In genomic region chr19:16018801-16019551, GRCh38 we compare ENCODE assay signal across 17 cellular contexts.
"Had no signal": no experiment of that assay in that cellular context is flagged by ENCODE, and none has a peak within 500 bp of the region (broad histone marks: within the 10 kb centered on the region; RNA-seq: fewer than 3 reads in every experiment).

No MANE protein-coding gene starts in this region.

- H3K36me3 ChIP-seq: esophagus muscularis mucosa, pancreas, sigmoid colon had no signal

- H3K4me1 Mint-ChIP-seq: activated B cell treated with CpG ODN at 0.5 μM for 24 hours; activated CD4-positive, alpha-beta T cell treated with anti-CD3 and anti-CD28 coated beads, Interleukin-2, amount 10 ng/mL, durations not matched to agents 24 days and 14 days; brain; stimulated activated effector memory CD8-positive, alpha-beta T cell treated with anti-CD3 and anti-CD28 coated beads, Interleukin-12 subunit alpha, Interleukin-12 subunit beta, amount 100 ng/mL, for 72 hours had no signal

- H3K9me3 ChIP-seq: esophagus muscularis mucosa, pancreas, sigmoid colon had no signal

- H3K27me3 ChIP-seq: pancreas, sigmoid colon had no signal

- H3K9me3 Mint-ChIP-seq: activated B cell treated with CpG ODN at 0.5 μM for 24 hours; activated CD4-positive, alpha-beta T cell treated with anti-CD3 and anti-CD28 coated beads, Interleukin-2, amount 10 ng/mL, durations not matched to agents 24 days and 14 days; activated CD8-positive, alpha-beta T cell treated with anti-CD3 and anti-CD28 coated beads for 36 hours; activated T-cell treated with anti-CD3 and anti-CD28 coated beads, Interleukin-2, amount 50 U/mL, for 4 hours; naive thymus-derived CD8-positive, alpha-beta T cell; stimulated activated effector memory CD8-positive, alpha-beta T cell treated with anti-CD3 and anti-CD28 coated beads, Interleukin-12 subunit alpha, Interleukin-12 subunit beta, amount 100 ng/mL, for 72 hours had no signal

- ATAC-seq: activated CD8-positive, alpha-beta T cell treated with anti-CD3 and anti-CD28 coated beads for 36 hours; activated T-cell treated with anti-CD3 and anti-CD28 coated beads, Interleukin-2, amount 50 U/mL, for 4 hours; naive thymus-derived CD8-positive, alpha-beta T cell; pancreas; stimulated activated effector memory CD8-positive, alpha-beta T cell treated with anti-CD3 and anti-CD28 coated beads, Interleukin-12 subunit alpha, Interleukin-12 subunit beta, amount 100 ng/mL, for 72 hours had no signal

- FAIRE-seq: pancreas had no signal

- H3K27ac ChIP-seq: esophagus muscularis mucosa, pancreas, sigmoid colon had no signal

- H3K4me3 ChIP-seq: esophagus muscularis mucosa, pancreas, sigmoid colon had no signal

- H3K4me3 Mint-ChIP-seq: activated B cell treated with CpG ODN at 0.5 μM for 24 hours; activated CD4-positive, alpha-beta T cell treated with anti-CD3 and anti-CD28 coated beads, Interleukin-2, amount 10 ng/mL, durations not matched to agents 24 days and 14 days; activated CD8-positive, alpha-beta T cell treated with anti-CD3 and anti-CD28 coated beads for 36 hours; activated T-cell treated with anti-CD3 and anti-CD28 coated beads, Interleukin-2, amount 50 U/mL, for 4 hours; brain; naive thymus-derived CD8-positive, alpha-beta T cell; stimulated activated effector memory CD8-positive, alpha-beta T cell treated with anti-CD3 and anti-CD28 coated beads, Interleukin-12 subunit alpha, Interleukin-12 subunit beta, amount 100 ng/mL, for 72 hours had no signal

- H3K27ac Mint-ChIP-seq: activated B cell treated with CpG ODN at 0.5 μM for 24 hours; activated CD4-positive, alpha-beta T cell treated with anti-CD3 and anti-CD28 coated beads, Interleukin-2, amount 10 ng/mL, durations not matched to agents 24 days and 14 days; activated CD8-positive, alpha-beta T cell treated with anti-CD3 and anti-CD28 coated beads for 36 hours; brain; stimulated activated effector memory CD8-positive, alpha-beta T cell treated with anti-CD3 and anti-CD28 coated beads, Interleukin-12 subunit alpha, Interleukin-12 subunit beta, amount 100 ng/mL, for 72 hours had no signal

- H3K4me1 ChIP-seq: esophagus muscularis mucosa, pancreas, sigmoid colon had no signal

- H3K27me3 Mint-ChIP-seq: activated B cell treated with CpG ODN at 0.5 μM for 24 hours; activated CD4-positive, alpha-beta T cell treated with anti-CD3 and anti-CD28 coated beads, Interleukin-2, amount 10 ng/mL, durations not matched to agents 24 days and 14 days; activated CD8-positive, alpha-beta T cell treated with anti-CD3 and anti-CD28 coated beads for 36 hours; brain; naive thymus-derived CD8-positive, alpha-beta T cell had no signal

- DNase-seq: activated B cell treated with CpG ODN at 0.5 μM for 24 hours; activated CD4-positive, alpha-beta T cell treated with anti-CD3 and anti-CD28 coated beads, Interleukin-2, amount 10 ng/mL, durations not matched to agents 24 days and 14 days; activated CD8-positive, alpha-beta T cell treated with anti-CD3 and anti-CD28 coated beads for 36 hours; activated T-cell treated with anti-CD3 and anti-CD28 coated beads, Interleukin-2, amount 50 U/mL, for 4 hours; anterior cingulate cortex; central memory CD4-positive, alpha-beta T cell; cortex of kidney; mesenchymal stem cell; stimulated activated CD4-positive, alpha-beta T cell treated with anti-CD3 and anti-CD28 coated beads, Interleukin-4, amount 100 ng/mL, for 24 hours; T-helper 1 cell; T-helper 9 cell had no signal
